15 cellular contexts compared by ENCODE assay signal in the genomic region with DNA sequence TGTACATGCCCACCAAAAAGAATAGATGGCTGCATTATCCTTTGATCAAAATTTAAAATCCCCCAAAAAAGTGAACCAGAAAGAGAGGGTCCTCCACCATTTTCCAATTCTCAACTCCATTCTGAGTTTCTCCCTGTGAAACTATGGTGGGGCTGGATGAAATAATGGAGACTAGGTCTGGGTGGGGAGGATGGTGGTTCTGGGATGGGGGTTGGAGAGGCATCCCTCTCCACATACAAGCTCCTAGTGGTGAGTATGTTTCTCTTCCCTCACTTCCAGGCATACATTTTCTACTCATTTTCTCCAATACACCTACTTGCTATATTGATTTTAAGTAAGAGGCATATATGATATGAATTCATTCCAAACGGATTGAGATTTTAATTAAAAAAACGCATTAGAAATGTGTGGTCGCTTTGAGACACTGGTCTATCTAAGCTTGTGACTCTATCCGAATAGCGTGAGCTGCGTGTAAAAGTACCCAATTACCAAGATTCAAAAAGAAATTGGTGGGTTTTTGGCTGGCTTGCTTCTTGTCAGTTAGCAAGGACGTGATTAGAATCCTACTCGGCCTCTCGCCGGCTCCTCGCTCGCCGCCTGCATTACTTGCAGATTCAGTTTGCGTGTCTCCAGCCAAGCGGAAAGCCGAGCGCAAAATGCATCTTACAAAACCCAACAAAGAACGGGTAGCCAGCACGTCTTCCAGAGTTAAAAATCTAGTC. TPM values are rescaled to one million over a fixed set of nuclear protein-coding genes. Genes with fewer than 3 reads are reported as not detected.
DNase-seq lines count a peak whose midpoint lies in the region; ATAC-seq, FAIRE-seq and TF ChIP-seq lines count a peak whose summit lies in the region.
"Had no signal": no experiment of that assay in that cellular context is flagged by ENCODE, and none has a peak within 500 bp of the region (broad histone marks: within the 10 kb centered on the region; RNA-seq: fewer than 3 reads in every experiment).

No MANE protein-coding gene starts in this region.

- H2BK12ac ChIP-seq in mesenchymal stem cell (ENCODE audit: low read length in 2 of 2), result no peak overlapping the region

- H3K9me3 ChIP-seq in astrocyte (ENCODE audit: insufficient read depth, low read depth, low read length) (no peaks in the 10 kb centered on the region), mesenchymal stem cell (ENCODE audit: control insufficient read depth, low read length) (peaks cover 15% of the 10 kb centered on the region), kidney (ENCODE audit: control insufficient read depth in 1 of 2, low read length in 2 of 2) (peaks cover 7 to 10% of the 10 kb centered on the region in 2 donors)
- H3K9me3 ChIP-seq: HAP-1, neutrophil had no signal

- no peak overlapping the region for H3K18ac ChIP-seq in mesenchymal stem cell (ENCODE audit: low read depth in 1 of 2, low read length in 2 of 2)

- H3K27me3 Mint-ChIP-seq in astrocyte (ENCODE audit: low read depth, unreplicated experiment) (peaks cover 83% of the 10 kb centered on the region), neural crest cell (ENCODE audit: low read depth) (peaks cover 97% of the 10 kb centered on the region)

- H3K27ac ChIP-seq in astrocyte (ENCODE audit: low read depth, low read length) (no peak overlapping the region), mesenchymal stem cell (ENCODE audit: low read length, poor library complexity, severe bottlenecking) (no peak overlapping the region), kidney (ENCODE audit: low read depth in 2 of 2, low read length in 2 of 2) (no peak overlapping the region)
- H3K27ac ChIP-seq: C4-2B, neutrophil had no signal

- no peak overlapping the region for H3K9ac ChIP-seq in astrocyte (ENCODE audit: low read length)
- no peak overlapping the region for H3K9ac ChIP-seq in mesenchymal stem cell (ENCODE audit: low read length)
- no peak overlapping the region for H3K9ac ChIP-seq in kidney (ENCODE audit: low read length in 2 of 2)

- TF ChIP-seq CTCF in astrocyte (IDR thresholded peaks at IDR 0.05; ENCODE audit: insufficient read depth, low read depth, low read length) (no peak), neural crest cell (conservative IDR thresholded peaks at IDR 0.05) (no peak), kidney (IDR thresholded peaks at IDR 0.05; ENCODE audit: borderline replicate concordance, extremely low read depth, insufficient read depth) (no peak)

- H2AK5ac ChIP-seq in mesenchymal stem cell (ENCODE audit: low read length, severe bottlenecking), result no peak overlapping the region

- H3K36me3 ChIP-seq in astrocyte (ENCODE audit: insufficient read depth, low read length), result no peaks in the 10 kb centered on the region
- H3K36me3 ChIP-seq in mesenchymal stem cell (ENCODE audit: control insufficient read depth in 1 of 2, insufficient read depth in 2 of 2, low read depth in 1 of 2, low read length in 2 of 2), result no peaks in the 10 kb centered on the region
- no peaks in the 10 kb centered on the region for H3K36me3 ChIP-seq in kidney (ENCODE audit: control insufficient read depth in 1 of 2, insufficient read depth in 2 of 2, low read length in 2 of 2)
- H3K36me3 ChIP-seq: HAP-1, neutrophil had no signal

- H3K9me3 Mint-ChIP-seq in astrocyte (ENCODE audit: unreplicated experiment) (peaks cover 15% of the 10 kb centered on the region), neural crest cell (peaks cover 3% of the 10 kb centered on the region)

- H2BK15ac ChIP-seq in mesenchymal stem cell (ENCODE audit: low read depth, poor library complexity, severe bottlenecking), result no peak overlapping the region

- no peak overlapping the region for H2BK120ac ChIP-seq in mesenchymal stem cell (ENCODE audit: low read depth, low read length)

- FAIRE-seq in astrocyte (lab: Jason Lieb, UNC), result no peak
- no peak for FAIRE-seq in kidney (lab: Jason Lieb, UNC)
- FAIRE-seq: colon had no signal

- H2BK5ac ChIP-seq in mesenchymal stem cell (ENCODE audit: low read depth, low read length, poor library complexity, severe bottlenecking), result no peak overlapping the region

- in situ Hi-C loops in G401 (cut with HindIII; ENCODE audit: low sequenced_read_pairs), result no loop called here

- no peaks in the 10 kb centered on the region for H3K36me3 Mint-ChIP-seq in astrocyte (ENCODE audit: low read depth, unreplicated experiment)
- peaks cover 3% of the 10 kb centered on the region for H3K36me3 Mint-ChIP-seq in neural crest cell (ENCODE audit: low read depth)

- intact Hi-C loops in left colon (cut with DNase I, micrococcal nuclease), result no loop called here
- intact Hi-C loops in kidney (cut with DNase I), result no loop called here

- H3K27ac Mint-ChIP-seq in astrocyte (ENCODE audit: unreplicated experiment) (no peak overlapping the region), neural crest cell (ENCODE audit: unreplicated experiment) (peak overlapping the region; percentile 76)

- no peak overlapping the region for H3K4ac ChIP-seq in mesenchymal stem cell (ENCODE audit: low read depth in 1 of 2, low read length in 2 of 2)

- no peaks in the 10 kb centered on the region for H3K79me2 ChIP-seq in astrocyte (ENCODE audit: insufficient read depth, low read length)

- no peak overlapping the region for H4K8ac ChIP-seq in mesenchymal stem cell (ENCODE audit: low read length)

- H3K23ac ChIP-seq in mesenchymal stem cell (ENCODE audit: low read length in 2 of 2), result no peak overlapping the region

- peaks cover 79% of the 10 kb centered on the region for H3K27me3 ChIP-seq in astrocyte (ENCODE audit: insufficient read depth, low read length)
- peaks cover 90 to 92% of the 10 kb centered on the region in 2 experiments for H3K27me3 ChIP-seq in mesenchymal stem cell (ENCODE audit: control insufficient read depth in 1 of 2, insufficient read depth in 1 of 2, low read length in 2 of 2)

- H3K4me2 ChIP-seq in astrocyte (ENCODE audit: low read length), result peak overlapping the region; percentile 54
- H3K4me2 ChIP-seq in mesenchymal stem cell (ENCODE audit: low read length, poor library complexity, severe bottlenecking), result no peak overlapping the region

- no peak for ATAC-seq in left colon
- ATAC-seq: left lobe of liver had no signal

- peaks cover 10% of the 10 kb centered on the region for H3K4me1 Mint-ChIP-seq in astrocyte (ENCODE audit: low read depth, unreplicated experiment)
- H3K4me1 Mint-ChIP-seq in neural crest cell, result peaks cover 66% of the 10 kb centered on the region

- H3K14ac ChIP-seq in mesenchymal stem cell (ENCODE audit: low read length in 2 of 2), result no peak overlapping the region

- 4% methylated on average over 19 of the region's 19 CpGs for WGBS in mesenchymal stem cell

- no peaks in the 10 kb centered on the region for H4K20me1 ChIP-seq in astrocyte (ENCODE audit: insufficient read depth, low read length)

- peak; percentile 23 for DNase-seq in G401 (ENCODE audit: low spot score)
- peak; percentile 84 for DNase-seq in NCI-H2029 (lab: John Stamatoyannopoulos, UW)
- no peak for DNase-seq in astrocyte (ENCODE audit: low read depth)
- no peak for DNase-seq in neural crest cell (ENCODE audit: low read depth, low spot score)
- no peak for DNase-seq in kidney tubule cell (ENCODE audit: low spot score)
- no peak for DNase-seq in mesenchymal stem cell
- DNase-seq in left colon, result no peak
- no peak for DNase-seq in kidney
- DNase-seq: IMR-90, SW 1271 had no signal

- H3K4me3 ChIP-seq in astrocyte (ENCODE audit: insufficient read depth, low read depth, low read length), result no peak overlapping the region
- no peak overlapping the region for H3K4me3 ChIP-seq in mesenchymal stem cell (ENCODE audit: insufficient read depth in 1 of 2, low read depth in 1 of 2, low read length in 2 of 2)
- no peak overlapping the region for H3K4me3 ChIP-seq in kidney (ENCODE audit: low read length in 2 of 2)
- H3K4me3 ChIP-seq: HAP-1 had no signal

- no peaks in the 10 kb centered on the region for H3K4me1 ChIP-seq in astrocyte (ENCODE audit: insufficient read depth, low read length)
- peaks cover 27% of the 10 kb centered on the region for H3K4me1 ChIP-seq in mesenchymal stem cell (ENCODE audit: control insufficient read depth, insufficient read depth, low read depth, low read length)
- H3K4me1 ChIP-seq in kidney (ENCODE audit: control insufficient read depth in 1 of 2, insufficient read depth in 1 of 2, low read depth in 1 of 2, low read length in 2 of 2), result peaks cover 0 to 7% of the 10 kb centered on the region in 2 donors
- H3K4me1 ChIP-seq: HAP-1 had no signal

- no peak overlapping the region for H3K4me3 Mint-ChIP-seq in astrocyte (ENCODE audit: unreplicated experiment)
- H3K4me3 Mint-ChIP-seq in neural crest cell, result peak overlapping the region; percentile 86

- H3K79me1 ChIP-seq in mesenchymal stem cell (replicated peaks; ENCODE audit: low read length, poor library complexity, severe bottlenecking), result no peaks in the 10 kb centered on the region

- H2AFZ ChIP-seq in astrocyte (ENCODE audit: low read depth, low read length) (no peak overlapping the region), mesenchymal stem cell (ENCODE audit: low read depth, low read length) (no peak overlapping the region)

- no peak overlapping the region for H4K91ac ChIP-seq in mesenchymal stem cell (ENCODE audit: low read length)

RNA-seq across cellular contexts. Expression of a gene that starts 3.5 kb away (rescaled TPM):
- total RNA-seq in G401 (2014; rRNA removed; shearing (Covaris generic)), result not detected in 2 replicates
- total RNA-seq in astrocyte, result not detected in 2 replicates
- total RNA-seq in neural crest cell, result 4.3 and 5.1 TPM in 2 replicates
- not detected for polyA plus RNA-seq in mesenchymal stem cell (2013, experiment 1 of 2)
- not detected for polyA plus RNA-seq in mesenchymal stem cell (2013, experiment 2 of 2)
- under 1 TPM; 0.12 to 0.47 TPM for total RNA-seq in left colon
- total RNA-seq in kidney, result not detected
- not detected for polyA plus RNA-seq in kidney (ENCODE audit: insufficient read depth, low read depth, low replicate concordance)
- total RNA-seq: IMR-90, left lobe of liver had no signal
- polyA plus RNA-seq: IMR-90 had no signal

RNA-seq across cellular contexts. Expression of a gene that starts 43.9 kb away (rescaled TPM):
- not detected in 2 replicates for total RNA-seq in G401 (2014; rRNA removed; shearing (Covaris generic))
- total RNA-seq in astrocyte, result not detected in 2 replicates
- total RNA-seq in neural crest cell, result not detected in 2 replicates
- not detected for polyA plus RNA-seq in mesenchymal stem cell (2013, experiment 1 of 2)
- polyA plus RNA-seq in mesenchymal stem cell (2013, experiment 2 of 2), result not detected
- not detected for total RNA-seq in left colon
- total RNA-seq in kidney, result 8.7 TPM
- polyA plus RNA-seq in kidney (ENCODE audit: insufficient read depth, low read depth, low replicate concordance), result 193 TPM
- total RNA-seq: IMR-90 had no signal
- polyA plus RNA-seq: IMR-90 had no signal

Comparison
In these comparisons a context has a peak if more than half of its experiments do, and no peak if none do; other contexts are left out.
1. DNase-seq: peak in G401 (single experiment) and NCI-H2029 (single experiment); none in astrocyte (single experiment), neural crest cell (single experiment), kidney tubule cell (single experiment), mesenchymal stem cell (single experiment), left colon (0 of 2) and kidney (single experiment).